Comparison of ENCODE assay signal across 8 cellular contexts in the genomic region with DNA sequence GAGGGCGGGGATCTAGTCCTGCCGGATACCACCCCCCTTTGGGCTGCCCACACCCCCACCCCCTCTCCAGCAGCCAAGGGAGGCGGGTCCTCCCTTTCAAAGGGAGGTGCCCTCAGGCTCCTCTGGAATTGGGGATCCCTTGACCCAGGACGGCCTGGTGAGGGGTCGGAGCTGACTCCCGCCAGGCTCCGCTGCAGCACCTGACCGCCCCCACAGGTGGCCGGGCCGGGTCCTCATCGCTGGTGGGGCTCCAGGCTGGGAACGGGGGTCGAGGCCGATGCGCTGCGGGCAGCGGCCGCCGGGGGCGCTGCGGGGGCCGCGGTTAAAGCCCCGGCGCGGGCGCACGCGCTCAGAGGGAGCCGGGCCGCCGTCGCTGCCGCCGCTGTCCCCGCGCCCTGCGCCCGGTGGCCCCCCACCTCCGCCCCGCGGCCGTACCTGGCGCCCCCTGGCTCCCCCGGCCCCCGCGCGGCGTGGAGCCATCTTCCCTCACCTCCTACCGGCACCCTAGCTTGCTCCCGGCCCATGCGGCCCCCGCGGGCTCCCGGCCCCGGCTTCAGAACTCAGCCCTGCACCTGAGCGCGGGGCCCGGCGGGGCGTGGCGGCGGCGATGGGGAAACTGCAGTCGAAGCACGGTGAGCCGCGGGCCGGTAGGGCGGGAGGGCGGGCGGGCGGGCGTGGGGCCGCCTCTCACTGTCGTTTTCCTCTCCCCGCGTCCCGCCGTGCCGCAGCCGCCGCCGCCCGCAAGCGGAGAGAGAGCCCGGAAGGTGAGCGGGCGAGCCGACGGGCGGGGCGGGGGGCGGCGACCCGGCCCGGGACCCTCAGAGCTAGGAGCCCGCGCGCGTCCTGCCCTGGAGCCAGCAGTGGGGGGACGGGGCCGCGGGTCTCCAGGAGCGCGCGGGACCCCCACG. TPM values are rescaled to one million over a fixed set of nuclear protein-coding genes. Genes with fewer than 3 reads are reported as not detected.
DNase-seq lines count a peak whose midpoint lies in the region; TF ChIP-seq lines count a peak whose summit lies in the region.

A gene with protein sequence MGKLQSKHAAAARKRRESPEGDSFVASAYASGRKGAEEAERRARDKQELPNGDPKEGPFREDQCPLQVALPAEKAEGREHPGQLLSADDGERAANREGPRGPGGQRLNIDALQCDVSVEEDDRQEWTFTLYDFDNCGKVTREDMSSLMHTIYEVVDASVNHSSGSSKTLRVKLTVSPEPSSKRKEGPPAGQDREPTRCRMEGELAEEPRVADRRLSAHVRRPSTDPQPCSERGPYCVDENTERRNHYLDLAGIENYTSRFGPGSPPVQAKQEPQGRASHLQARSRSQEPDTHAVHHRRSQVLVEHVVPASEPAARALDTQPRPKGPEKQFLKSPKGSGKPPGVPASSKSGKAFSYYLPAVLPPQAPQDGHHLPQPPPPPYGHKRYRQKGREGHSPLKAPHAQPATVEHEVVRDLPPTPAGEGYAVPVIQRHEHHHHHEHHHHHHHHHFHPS (plus strand): TSS at position 352 of the 908 bp plus-strand sequence. CDS start 256 bp downstream, at position 608.

- WGBS in esophagus squamous epithelium, 2 donors = no CpG with 5 or more reads among the region's 108 CpGs

- H3K4me1 Mint-ChIP-seq in neural crest cell = peaks cover 30% of the 10 kb centered on the region

- DNase-seq in NCI-H2029 (lab: John Stamatoyannopoulos, UW) (peak; percentile 18), NCI-H2029 treated with DMSO at 0.1 percent for 48 hours (lab: John Stamatoyannopoulos, UW) (no peak), esophagus squamous epithelium (lab: John Stamatoyannopoulos, UW) (no peak), neural crest cell (ENCODE audit: low read depth, low spot score) (peak; percentile 62), Ammon's horn (ENCODE audit: low spot score) (no peak), GF-D8 (lab: John Stamatoyannopoulos, UW) (no peak)
- DNase-seq in activated CD4-positive, alpha-beta T cell treated with anti-CD3 and anti-CD28 coated beads, Interleukin-2, amount 50 U/mL, for 4 hours = peak; percentile 13 to 17

- H3K27ac Mint-ChIP-seq in neural crest cell (ENCODE audit: unreplicated experiment) = no peak within 1 kb of the TSS

- no peaks in the 10 kb centered on the region for H3K9me3 ChIP-seq in esophagus squamous epithelium

- H3K4me3 ChIP-seq in KMS-11 (IDR thresholded peaks at IDR 0.05; ENCODE audit: insufficient read depth, low read depth, low read length) (no peak within 1 kb of the TSS), esophagus squamous epithelium (peak within 1 kb of the TSS; percentile 33 to 75 (median 46))

- peak within 1 kb of the TSS; percentile 83 for H3K4me3 Mint-ChIP-seq in neural crest cell

- H3K9ac ChIP-seq in KMS-11 = peak within 1 kb of the TSS; percentile 68

- H3K27me3 Mint-ChIP-seq in neural crest cell (ENCODE audit: low read depth) = peaks cover 45% of the 10 kb centered on the region

- TF ChIP-seq CTCF in KMS-11 (conservative IDR thresholded peaks at IDR 0.05; ENCODE audit: low read depth, low read length) (peak; percentile 82), esophagus squamous epithelium (IDR thresholded peaks at IDR 0.05) (peak in 5 of 6 experiments; percentile 39 to 68 (median 66)), neural crest cell (conservative IDR thresholded peaks at IDR 0.05) (peak; percentile 73)

- H3K4me2 ChIP-seq in KMS-11 = peak within 1 kb of the TSS; percentile 81

- no peaks in the 10 kb centered on the region for H3K27me3 ChIP-seq in KMS-11 (ENCODE audit: insufficient read depth, low read depth)
- peaks cover 0 to 100% (median 10%) of the 10 kb centered on the region in 4 donors for H3K27me3 ChIP-seq in esophagus squamous epithelium

- H3K27ac ChIP-seq in KMS-11 = peak within 1 kb of the TSS; percentile 38
- H3K27ac ChIP-seq in esophagus squamous epithelium = peak within 1 kb of the TSS in 3 of 4 donors; percentile 54 to 67 (median 57)

- intact Hi-C loops in esophagus squamous epithelium (cut with DNase I) = no loop called here

- H3K36me3 Mint-ChIP-seq in neural crest cell (ENCODE audit: low read depth) = no peaks in the 10 kb centered on the region

- no peaks in the 10 kb centered on the region; the same call in 1 of the 2 replicates for H3K36me3 ChIP-seq in KMS-11 (ENCODE audit: insufficient read depth)
- H3K36me3 ChIP-seq in esophagus squamous epithelium = no peaks in the 10 kb centered on the region

- H3K4me1 ChIP-seq in KMS-11 (ENCODE audit: low read depth, poor library complexity, severe bottlenecking) (peaks cover 68% of the 10 kb centered on the region), esophagus squamous epithelium (peaks cover 29 to 73% (median 37%) of the 10 kb centered on the region in 3 donors)

- peak within 1 kb of the TSS; percentile 68 for H2AFZ ChIP-seq in KMS-11 (ENCODE audit: low read depth)

- H3K79me2 ChIP-seq in KMS-11 (ENCODE audit: insufficient read depth, low read depth) = peaks cover 46% of the 10 kb centered on the region

- TF ChIP-seq POLR2A in esophagus squamous epithelium (IDR thresholded peaks at IDR 0.05) = peak in 2 of 4 donors; percentile 15 to 29

- peaks cover 30% of the 10 kb centered on the region for H4K20me1 ChIP-seq in KMS-11 (ENCODE audit: insufficient read depth)

- no peaks in the 10 kb centered on the region for H3K9me3 Mint-ChIP-seq in neural crest cell

RNA-seq across cellular contexts. Expression of the gene that starts here (rescaled TPM):
- total RNA-seq in esophagus squamous epithelium (10 to 100 TPM in 1 of 4 donors, 1 to 10 TPM in 3; 1.2 to 11.3 (median 1.5) TPM), neural crest cell (15.6 and 20.6 TPM in 2 replicates)

Comparison
In these comparisons a context has a peak if more than half of its experiments do, and no peak if none do; other contexts are left out.
1. DNase-seq: peak in NCI-H2029 (single experiment), activated CD4-positive, alpha-beta T cell treated with anti-CD3 and anti-CD28 coated beads, Interleukin-2, amount 50 U/mL, for 4 hours (2 of 2) and neural crest cell (single experiment); none in NCI-H2029 treated with DMSO at 0.1 percent for 48 hours (single experiment), esophagus squamous epithelium (single experiment), Ammon's horn (single experiment) and GF-D8 (single experiment).
2. Peak in every context shown above with its lines, with median percentiles within 50 percentile points of each other: CTCF ChIP-seq.